Comparison of ENCODE assay signal across 17 cellular contexts in genomic region chr2:239372835-239373234, GRCh38.
"Had no signal": no experiment of that assay in that cellular context is flagged by ENCODE, and none has a peak within 500 bp of the region (broad histone marks: within the 10 kb centered on the region; RNA-seq: fewer than 3 reads in every experiment).

No MANE protein-coding gene starts in this region.

- DNase-seq: activated B cell treated with CpG ODN at 0.5 μM for 24 hours; activated CD4-positive, alpha-beta T cell treated with anti-CD3 and anti-CD28 coated beads for 36 hours; activated CD4-positive, alpha-beta T cell treated with anti-CD3 and anti-CD28 coated beads, Interleukin-2, amount 50 U/mL, for 48 hours; activated CD8-positive, alpha-beta memory T cell treated with anti-CD3 and anti-CD28 coated beads, Interleukin-2, amount 50 U/mL, for 48 hours; activated effector memory CD4-positive, alpha-beta T cell treated with Interleukin-2 at 50 U/mL for 16 hours; activated naive CD4-positive, alpha-beta T cell treated with anti-CD3 and anti-CD28 coated beads for 36 hours; activated naive CD8-positive, alpha-beta T cell treated with anti-CD3 and anti-CD28 coated beads, Interleukin-2, amount 10 ng/mL, durations not matched to agents 7 days and 5 days; activated T-cell treated with anti-CD3 and anti-CD28 coated beads, Interleukin-2, amount 50 U/mL, for 48 hours; amniotic stem cell; kidney glomerular epithelial cell; stimulated activated CD4-positive, alpha-beta T cell treated with anti-CD3 and anti-CD28 coated beads, Interleukin-1b, Interleukin-23, amount 100 ng/mL, for 48 hours; substantia nigra; SW 1271; T-helper 17 cell; tibial artery had no signal

- H3K27me3 ChIP-seq: right atrium auricular region, tibial artery had no signal

- H3K27ac ChIP-seq: epithelial cell of prostate, right atrium auricular region, tibial artery had no signal

- ATAC-seq: activated CD4-positive, alpha-beta T cell treated with anti-CD3 and anti-CD28 coated beads for 36 hours; T-helper 17 cell had no signal

- H3K4me1 ChIP-seq: right atrium auricular region, tibial artery had no signal

- H3K9me3 ChIP-seq: right atrium auricular region, tibial artery had no signal

- H3K4me3 ChIP-seq: right atrium auricular region, tibial artery had no signal
